ENCODE assay signal across 27 cellular contexts in the genomic region with DNA sequence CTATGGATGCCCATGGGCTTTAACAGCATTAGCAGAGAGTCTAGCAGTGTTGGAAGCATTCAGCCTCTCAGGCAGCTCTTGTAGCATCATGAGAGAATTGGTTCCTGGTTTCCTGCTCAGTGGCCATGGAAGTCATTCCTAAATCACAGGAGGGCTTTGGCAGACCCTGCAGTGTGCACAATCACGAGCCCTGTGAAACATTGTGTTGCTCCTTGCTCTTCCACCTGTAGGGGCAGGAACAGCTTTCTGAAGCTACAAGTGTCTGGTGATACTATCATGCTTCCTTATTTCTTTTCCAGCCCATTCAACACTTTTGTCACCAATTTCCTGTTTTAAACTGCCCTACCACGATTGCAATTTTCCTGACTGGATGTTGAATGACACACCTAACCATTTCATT.
"Had no signal": no experiment of that assay in that cellular context is flagged by ENCODE, and none has a peak within 500 bp of the region (broad histone marks: within the 10 kb centered on the region; RNA-seq: fewer than 3 reads in every experiment).

No MANE protein-coding gene starts in this region.

- ATAC-seq: activated naive CD4-positive, alpha-beta T cell treated with anti-CD3 and anti-CD28 coated beads, Interleukin-2, amount 50 U/mL, for 72 hours; activated T-cell treated with anti-CD3 and anti-CD28 coated beads, Interleukin-2, amount 50 U/mL, for 72 hours; esophagus mucosa; T-helper 17 cell had no signal

- H3K4me3 ChIP-seq: ascending aorta, breast epithelium, cardiac muscle cell, colonic mucosa had no signal

- H3K27me3 ChIP-seq: ascending aorta, breast epithelium, cardiac muscle cell, colonic mucosa had no signal

- DNase-seq: activated CD4-positive, alpha-beta memory T cell treated with anti-CD3 and anti-CD28 coated beads, Interleukin-2, amount 10 ng/mL, durations not matched to agents 7 days and 5 days; activated CD4-positive, alpha-beta T cell treated with anti-CD3 and anti-CD28 coated beads for 1 hour; activated CD4-positive, alpha-beta T cell treated with anti-CD3 and anti-CD28 coated beads for 4 hours; activated CD4-positive, alpha-beta T cell treated with anti-CD3 and anti-CD28 coated beads, Interleukin-2, amount 10 ng/mL, durations not matched to agents 7 days and 5 days; activated CD4-positive, alpha-beta T cell treated with anti-CD3 and anti-CD28 coated beads, Interleukin-2, amount 50 U/mL, for 4 hours; activated CD8-positive, alpha-beta memory T cell treated with anti-CD3 and anti-CD28 coated beads, Interleukin-2, amount 50 U/mL, for 48 hours; activated gamma-delta T cell; activated naive CD4-positive, alpha-beta T cell; activated naive CD4-positive, alpha-beta T cell treated with anti-CD3 and anti-CD28 coated beads, Interleukin-2, amount 10 ng/mL, durations not matched to agents 7 days and 5 days; activated naive CD8-positive, alpha-beta T cell treated with anti-CD3 and anti-CD28 coated beads, Interleukin-2, amount 10 ng/mL, durations not matched to agents 7 days and 5 days; activated T-cell treated with anti-CD3 and anti-CD28 coated beads for 4 hours; activated T-cell treated with anti-CD3 and anti-CD28 coated beads, Interleukin-2, amount 50 U/mL, for 24 hours; activated T-cell treated with anti-CD3 and anti-CD28 coated beads, Interleukin-2, amount 50 U/mL, for 72 hours; central memory CD4-positive, alpha-beta T cell; cerebellar nuclear complex; colonic mucosa; effector CD8-positive, alpha-beta T cell; foreskin fibroblast; head of caudate nucleus; T-helper 1 cell; T-helper 17 cell; T1000 had no signal

- H3K9me3 ChIP-seq: breast epithelium, colonic mucosa had no signal

- H3K27ac ChIP-seq: ascending aorta, breast epithelium, cardiac muscle cell, colonic mucosa had no signal

- H3K36me3 ChIP-seq: ascending aorta, breast epithelium, cardiac muscle cell, colonic mucosa had no signal

- H3K4me1 ChIP-seq: breast epithelium, colonic mucosa had no signal
